22 cellular contexts compared by ENCODE assay signal in the genomic region with DNA sequence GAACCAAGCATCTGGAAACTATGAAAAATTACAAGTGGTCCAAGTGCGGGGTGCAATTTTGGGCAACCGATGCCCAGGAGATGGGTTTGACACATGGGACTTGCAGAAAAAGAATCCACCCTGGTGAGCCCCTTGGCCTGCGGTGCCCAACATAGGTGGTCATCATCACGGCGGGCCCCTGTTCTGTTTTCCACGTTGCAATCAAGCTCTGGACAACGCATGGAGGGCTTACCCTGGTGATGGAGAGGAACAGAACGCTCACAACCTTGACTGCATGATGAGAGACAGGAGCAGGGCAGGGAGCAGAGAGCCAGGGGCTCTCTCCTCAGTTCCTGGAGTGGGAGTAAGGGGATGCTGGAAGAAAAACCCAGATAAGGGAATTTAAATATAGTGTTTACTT.
DNase-seq lines count a peak whose midpoint lies in the region; ATAC-seq and TF ChIP-seq lines count a peak whose summit lies in the region.
"Had no signal": no experiment of that assay in that cellular context is flagged by ENCODE, and none has a peak within 500 bp of the region (broad histone marks: within the 10 kb centered on the region; RNA-seq: fewer than 3 reads in every experiment).

No MANE protein-coding gene starts in this region.

- H3K4ac ChIP-seq in trophoblast cell (ENCODE audit: low read depth, low read length), result no peak overlapping the region

- H3K4me2 ChIP-seq in trophoblast cell (ENCODE audit: low read length), result no peak overlapping the region
- H3K4me2 ChIP-seq: A549 had no signal

- peak overlapping the region; percentile 77 for H2BK12ac ChIP-seq in trophoblast cell (ENCODE audit: low read length)

- no peak overlapping the region for H3K23ac ChIP-seq in trophoblast cell (ENCODE audit: low read length)

- no peak overlapping the region for H4K12ac ChIP-seq in trophoblast cell (ENCODE audit: low read depth, low read length)

- peak overlapping the region; percentile 38 for H3K18ac ChIP-seq in trophoblast cell (ENCODE audit: low read length)

- intact Hi-C loops in cardiac septum (cut with DNase I) (no loop called here), Right ventricle myocardium inferior (cut with DNase I) (no loop called here), spleen (cut with DNase I; ENCODE audit: low total_unique reads) (no loop called here)

- no peak for TF ChIP-seq CTCF in spleen (IDR thresholded peaks at IDR 0.05 in 8 of 11, conservative IDR thresholded peaks at IDR 0.05 in 3 of 11)

- H3K79me1 ChIP-seq in trophoblast cell (ENCODE audit: low read length), result peaks cover 31% of the 10 kb centered on the region

- H3K36me3 ChIP-seq in trophoblast cell (ENCODE audit: control insufficient read depth in 1 of 2, insufficient read depth in 2 of 2, low read length in 2 of 2) (no peaks in the 10 kb centered on the region), spleen (no peaks in the 10 kb centered on the region)
- H3K36me3 ChIP-seq: BLaER1 treated with 17β-estradiol and CSF1 and Interleukin-3, amounts not matched to agents 10 nM and 100 nM had no signal

- H3K9me3 ChIP-seq in trophoblast cell (ENCODE audit: insufficient read depth, low read depth, low read length), result peaks cover 2% of the 10 kb centered on the region
- H3K9me3 ChIP-seq in spleen, result no peaks in the 10 kb centered on the region
- H3K9me3 ChIP-seq: A549; BLaER1 treated with 17β-estradiol and CSF1 and Interleukin-3, amounts not matched to agents 10 nM and 100 nM had no signal

- H2AFZ ChIP-seq in trophoblast cell (ENCODE audit: insufficient read depth, low read length, poor library complexity), result no peak overlapping the region

- no peak overlapping the region for H2BK120ac ChIP-seq in trophoblast cell (ENCODE audit: insufficient read depth, low read length, poor library complexity)

- H4K8ac ChIP-seq in trophoblast cell (ENCODE audit: low read depth, low read length), result no peak overlapping the region

- peak overlapping the region; percentile 37 for H3K14ac ChIP-seq in trophoblast cell (ENCODE audit: low read length)

- TF ChIP-seq POLR2A in spleen (IDR thresholded peaks at IDR 0.05), result no peak

- ATAC-seq in Right ventricle myocardium inferior (no peak), esophagus mucosa (no peak)
- ATAC-seq: A549, GM12878 had no signal

- peak overlapping the region; percentile 13 for H2AK5ac ChIP-seq in trophoblast cell (ENCODE audit: low read length)

- no peak overlapping the region for H3K9ac ChIP-seq in trophoblast cell (ENCODE audit: low read length)
- H3K9ac ChIP-seq: BLaER1 treated with 17β-estradiol and CSF1 and Interleukin-3, amounts not matched to agents 10 nM and 100 nM had no signal

- no peaks in the 10 kb centered on the region for H3K27me3 ChIP-seq in trophoblast cell (ENCODE audit: insufficient read depth, low read length)
- no peaks in the 10 kb centered on the region for H3K27me3 ChIP-seq in spleen (replicated peaks in 1 of 7)
- H3K27me3 ChIP-seq: BLaER1 treated with 17β-estradiol and CSF1 and Interleukin-3, amounts not matched to agents 10 nM and 100 nM had no signal

- H2BK5ac ChIP-seq in trophoblast cell (ENCODE audit: low read depth, low read length, poor library complexity), result no peak overlapping the region

- H3K27ac ChIP-seq in trophoblast cell (ENCODE audit: low read depth, low read length) (no peak overlapping the region), spleen (no peak overlapping the region)
- H3K27ac ChIP-seq: 22Rv1; A549; BLaER1 treated with 17β-estradiol and CSF1 and Interleukin-3, amounts not matched to agents 10 nM and 100 nM had no signal

- DNase-seq in cardiac septum (ENCODE audit: low spot score) (peak; percentile 31), Right ventricle myocardium inferior (ENCODE audit: missing footprints) (no peak), trophoblast cell (no peak), spleen (peak; percentile 37), activated gamma-delta T cell treated with Interleukin-2 at 50 U/mL for 16 hours (no peak)
- DNase-seq: AML-193; CD4-positive, alpha-beta memory T cell; CD4-positive, CD25-positive, alpha-beta regulatory T cell; CD8-positive, alpha-beta memory T cell; COR-L47; DMS 273 treated with DMSO at 0.1 percent for 48 hours; DMS153; DMS53; DMS79; DND-41; EL; GDM1 had no signal

- no peaks in the 10 kb centered on the region for H3K79me2 ChIP-seq in trophoblast cell (ENCODE audit: control insufficient read depth, insufficient read depth, low read length, poor library complexity)

- no peak overlapping the region for H3K4me3 ChIP-seq in trophoblast cell (ENCODE audit: low read depth, low read length)
- H3K4me3 ChIP-seq in spleen, result no peak overlapping the region
- H3K4me3 ChIP-seq: A549; BLaER1 treated with 17β-estradiol and CSF1 and Interleukin-3, amounts not matched to agents 10 nM and 100 nM; GM12878 had no signal

- H3K4me1 ChIP-seq in trophoblast cell (ENCODE audit: control insufficient read depth in 1 of 2, insufficient read depth in 2 of 2, low read length in 2 of 2) (peaks cover 15 to 22% of the 10 kb centered on the region in 2 experiments), spleen (peaks cover 0 to 8% (median 5%) of the 10 kb centered on the region in 6 donors)
- H3K4me1 ChIP-seq: A549 had no signal

- WGBS in trophoblast cell (ENCODE audit: extremely low coverage, insufficient coverage, insufficient read length), result no CpG with 5 or more reads among the region's 8 CpGs
- 92 to 97% (median 92%) methylated on average over 8 of the region's 8 CpGs for WGBS in spleen, 5 donors

- peak overlapping the region; percentile 60 for H4K91ac ChIP-seq in trophoblast cell (ENCODE audit: low read depth, low read length)

Comparison
In these comparisons a context has a peak if more than half of its experiments do, and no peak if none do; other contexts are left out.
1. DNase-seq: peak in cardiac septum (single experiment) and spleen (single experiment); none in Right ventricle myocardium inferior (single experiment), trophoblast cell (0 of 2) and activated gamma-delta T cell treated with Interleukin-2 at 50 U/mL for 16 hours (single experiment).